8 cellular contexts compared by ENCODE assay signal in the genomic region with DNA sequence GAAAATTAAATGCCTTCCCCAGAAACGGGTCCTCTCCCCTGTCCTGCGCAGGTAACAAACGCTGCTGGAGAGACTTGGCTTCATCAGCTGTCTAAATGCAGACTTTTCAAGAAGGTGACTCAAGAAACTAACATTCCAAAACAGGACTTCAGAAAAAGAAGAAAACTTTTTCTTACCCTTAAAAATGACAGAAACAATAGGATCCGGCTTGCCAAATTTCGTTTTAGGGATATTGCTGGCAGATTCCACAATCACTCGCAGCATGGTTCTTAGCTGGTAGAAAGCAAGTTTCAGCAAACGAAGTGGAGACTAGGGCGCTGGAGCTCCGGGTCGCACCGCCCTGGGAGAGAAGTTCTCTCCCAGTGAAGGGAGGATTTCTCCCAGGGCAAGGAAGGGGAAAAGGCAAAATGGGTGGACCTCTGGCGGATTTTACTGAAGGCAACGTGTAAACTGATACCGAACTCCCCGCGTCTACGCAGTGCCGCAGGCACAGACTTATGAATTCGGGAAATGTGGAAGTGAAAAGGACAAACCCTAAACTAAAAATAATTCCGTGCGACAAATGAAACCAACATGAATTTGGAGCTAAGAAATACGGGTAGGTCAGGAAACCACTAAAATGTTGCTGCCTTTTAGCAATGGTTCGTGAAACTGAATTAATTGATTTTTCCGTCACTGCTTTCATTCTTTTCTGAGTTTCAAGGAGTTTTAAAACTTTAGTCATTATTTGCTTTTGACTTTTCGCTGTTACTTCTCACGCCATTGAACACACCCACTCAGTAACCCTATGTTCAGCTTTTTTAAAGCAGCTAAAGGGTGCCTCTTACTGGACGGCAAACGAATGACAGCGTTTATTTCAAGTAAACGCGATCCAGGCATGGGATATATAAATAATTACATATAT. TPM values are rescaled to one million over a fixed set of nuclear protein-coding genes. Genes with fewer than 3 reads are reported as not detected.
DNase-seq lines count a peak whose midpoint lies in the region; ATAC-seq and TF ChIP-seq lines count a peak whose summit lies in the region.

A gene with protein sequence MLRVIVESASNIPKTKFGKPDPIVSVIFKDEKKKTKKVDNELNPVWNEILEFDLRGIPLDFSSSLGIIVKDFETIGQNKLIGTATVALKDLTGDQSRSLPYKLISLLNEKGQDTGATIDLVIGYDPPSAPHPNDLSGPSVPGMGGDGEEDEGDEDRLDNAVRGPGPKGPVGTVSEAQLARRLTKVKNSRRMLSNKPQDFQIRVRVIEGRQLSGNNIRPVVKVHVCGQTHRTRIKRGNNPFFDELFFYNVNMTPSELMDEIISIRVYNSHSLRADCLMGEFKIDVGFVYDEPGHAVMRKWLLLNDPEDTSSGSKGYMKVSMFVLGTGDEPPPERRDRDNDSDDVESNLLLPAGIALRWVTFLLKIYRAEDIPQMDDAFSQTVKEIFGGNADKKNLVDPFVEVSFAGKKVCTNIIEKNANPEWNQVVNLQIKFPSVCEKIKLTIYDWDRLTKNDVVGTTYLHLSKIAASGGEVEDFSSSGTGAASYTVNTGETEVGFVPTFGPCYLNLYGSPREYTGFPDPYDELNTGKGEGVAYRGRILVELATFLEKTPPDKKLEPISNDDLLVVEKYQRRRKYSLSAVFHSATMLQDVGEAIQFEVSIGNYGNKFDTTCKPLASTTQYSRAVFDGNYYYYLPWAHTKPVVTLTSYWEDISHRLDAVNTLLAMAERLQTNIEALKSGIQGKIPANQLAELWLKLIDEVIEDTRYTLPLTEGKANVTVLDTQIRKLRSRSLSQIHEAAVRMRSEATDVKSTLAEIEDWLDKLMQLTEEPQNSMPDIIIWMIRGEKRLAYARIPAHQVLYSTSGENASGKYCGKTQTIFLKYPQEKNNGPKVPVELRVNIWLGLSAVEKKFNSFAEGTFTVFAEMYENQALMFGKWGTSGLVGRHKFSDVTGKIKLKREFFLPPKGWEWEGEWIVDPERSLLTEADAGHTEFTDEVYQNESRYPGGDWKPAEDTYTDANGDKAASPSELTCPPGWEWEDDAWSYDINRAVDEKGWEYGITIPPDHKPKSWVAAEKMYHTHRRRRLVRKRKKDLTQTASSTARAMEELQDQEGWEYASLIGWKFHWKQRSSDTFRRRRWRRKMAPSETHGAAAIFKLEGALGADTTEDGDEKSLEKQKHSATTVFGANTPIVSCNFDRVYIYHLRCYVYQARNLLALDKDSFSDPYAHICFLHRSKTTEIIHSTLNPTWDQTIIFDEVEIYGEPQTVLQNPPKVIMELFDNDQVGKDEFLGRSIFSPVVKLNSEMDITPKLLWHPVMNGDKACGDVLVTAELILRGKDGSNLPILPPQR (N-terminal part only) (minus strand): TSS at position 404 of the 904 bp plus-strand sequence. CDS start 140 bp downstream, at position 264.

- no peaks in the 10 kb centered on the region for H3K9me3 ChIP-seq in Caco-2
- no peaks in the 10 kb centered on the region for H3K9me3 ChIP-seq in PC-9 (ENCODE audit: insufficient read depth, low read depth)
- H3K9me3 ChIP-seq in upper lobe of left lung: no peaks in the 10 kb centered on the region

- 2 to 4% methylated on average over 31 of the region's 31 CpGs for WGBS in upper lobe of left lung, 2 donors

- H3K9me3 Mint-ChIP-seq in Caco-2 (ENCODE audit: unreplicated experiment) (no peaks in the 10 kb centered on the region), nephron progenitor cell (no peaks in the 10 kb centered on the region)
- H3K9me3 Mint-ChIP-seq in activated naive CD4-positive, alpha-beta T cell treated with anti-CD3 and anti-CD28 coated beads, Interleukin-2, amount 10 ng/mL, durations not matched to agents 7 days and 5 days: no peaks in the 10 kb centered on the region

- H3K4me3 ChIP-seq in Caco-2 (ENCODE audit: low read depth, low read length) (peak within 1 kb of the TSS; percentile 56), PC-9 (peak within 1 kb of the TSS; percentile 67), upper lobe of left lung (peak within 1 kb of the TSS; percentile 37 to 57 (median 51))

- peak in 3 of 4 donors; percentile 63 to 70 (median 64) for TF ChIP-seq POLR2A in upper lobe of left lung (IDR thresholded peaks at IDR 0.05)

- TSS peak; percentile 70 for BruUV-seq in Caco-2 (replicated peaks; lab: Mats Ljungman, UMichigan)
- BruUV-seq in PC-9 (replicated peaks; lab: Mats Ljungman, UMichigan): TSS peak; percentile 58

- H3K36me3 ChIP-seq in Caco-2 (ENCODE audit: control insufficient read depth, insufficient read depth, low read length): no peaks in the 10 kb centered on the region
- H3K36me3 ChIP-seq in PC-9 (ENCODE audit: low read depth): no peaks in the 10 kb centered on the region
- H3K36me3 ChIP-seq in upper lobe of left lung: no peaks in the 10 kb centered on the region

- H3K27ac ChIP-seq in PC-9: peak within 1 kb of the TSS; percentile 99
- peak within 1 kb of the TSS; percentile 87 to 90 (median 88) for H3K27ac ChIP-seq in upper lobe of left lung

- POLR2A ChIA-PET in Caco-2 (lab: Charles Lee): interaction anchor here (0.7 to 2.6 kb wide), 9 partner anchors 10 to 623 kb away, joined by 3 to 22 read pairs (median 4); no protein-coding TSS in a partner anchor
- POLR2A ChIA-PET in PC-9 (lab: Charles Lee; ENCODE audit: unreplicated experiment): interaction anchor here (0.6 to 1.6 kb wide), 17 partner anchors 11 to 1754 kb away, joined by 3 to 18 read pairs (median 5); partner anchors contain the start of gene CEP55

- H4K20me1 ChIP-seq in PC-9 (ENCODE audit: insufficient read depth): no peaks in the 10 kb centered on the region

- H3K4me1 ChIP-seq in Caco-2 (peaks cover 21% of the 10 kb centered on the region), PC-9 (replicated peaks; ENCODE audit: insufficient read depth) (0 out of 2 replicates have a peak, but pooled peaks cover 4% of the 10 kb centered on the region), upper lobe of left lung (peaks cover 5 to 12% (median 9%) of the 10 kb centered on the region in 4 donors)

- TF ChIP-seq EP300 in upper lobe of left lung (IDR thresholded peaks at IDR 0.05): no peak

- H3F3A ChIP-seq in PC-9 (ENCODE audit: insufficient read depth, low read depth): peaks cover 10% of the 10 kb centered on the region; the same call in 1 of the 2 replicates

- H3K4me3 Mint-ChIP-seq in Caco-2 (ENCODE audit: unreplicated experiment) (peak within 1 kb of the TSS; percentile 92), nephron progenitor cell (peak within 1 kb of the TSS; percentile 89)
- peak within 1 kb of the TSS; percentile 80 for H3K4me3 Mint-ChIP-seq in activated naive CD4-positive, alpha-beta T cell treated with anti-CD3 and anti-CD28 coated beads, Interleukin-2, amount 10 ng/mL, durations not matched to agents 7 days and 5 days

- CTCF ChIA-PET in Caco-2 (lab: Charles Lee) (interaction anchor here (0.6 to 4.3 kb wide), 32 partner anchors 7 to 470 kb away, joined by 3 to 112 read pairs (median 5); partner anchors contain the start of gene CEP55), PC-9 (lab: Charles Lee) (interaction anchor here (0.5 to 2.5 kb wide), 11 partner anchors 11 to 613 kb away, joined by 3 to 20 read pairs (median 3); no protein-coding TSS in a partner anchor)
- CTCF ChIA-PET in activated naive CD4-positive, alpha-beta T cell treated with anti-CD3 and anti-CD28 coated beads, Interleukin-2, amount 10 ng/mL, durations not matched to agents 7 days and 5 days (lab: Charles Lee): interaction anchor here (0.6 to 16.8 kb wide), 27 partner anchors 9 to 518 kb away, joined by 3 to 533 read pairs (median 4); partner anchors contain the start of genes CEP55 and CYP26A1

- H3K36me3 Mint-ChIP-seq in Caco-2 (ENCODE audit: insufficient read depth, unreplicated experiment) (peaks cover 48% of the 10 kb centered on the region), nephron progenitor cell (ENCODE audit: low read depth) (no peaks in the 10 kb centered on the region)
- no peaks in the 10 kb centered on the region for H3K36me3 Mint-ChIP-seq in activated naive CD4-positive, alpha-beta T cell treated with anti-CD3 and anti-CD28 coated beads, Interleukin-2, amount 10 ng/mL, durations not matched to agents 7 days and 5 days

- peak; percentile 71 for TF ChIP-seq CTCF in Caco-2 (IDR thresholded peaks at IDR 0.05; ENCODE audit: insufficient read depth in 1 of 2, low read depth in 1 of 2, low read length in 1 of 2, severe bottlenecking in 1 of 2, unreplicated experiment in 1 of 2)
- peak; percentile 43; the same call in 1 of the 2 replicates for TF ChIP-seq CTCF in PC-9 (conservative IDR thresholded peaks at IDR 0.05)
- TF ChIP-seq CTCF in nephron progenitor cell (IDR thresholded peaks at IDR 0.05): peak; percentile 63
- peak; percentile 17 to 73 (median 59) for TF ChIP-seq CTCF in upper lobe of left lung (IDR thresholded peaks at IDR 0.05)

- peaks cover 23% of the 10 kb centered on the region for H3K4me1 Mint-ChIP-seq in Caco-2 (ENCODE audit: low read depth, unreplicated experiment)
- H3K4me1 Mint-ChIP-seq in activated naive CD4-positive, alpha-beta T cell treated with anti-CD3 and anti-CD28 coated beads, Interleukin-2, amount 10 ng/mL, durations not matched to agents 7 days and 5 days: peaks cover 14% of the 10 kb centered on the region
- H3K4me1 Mint-ChIP-seq in nephron progenitor cell: peaks cover 26% of the 10 kb centered on the region

- peak within 1 kb of the TSS; percentile 79 for H3K4me2 ChIP-seq in PC-9

- no peaks in the 10 kb centered on the region for H3K27me3 ChIP-seq in Caco-2 (replicated peaks; ENCODE audit: control insufficient read depth, insufficient read depth, low read length)
- H3K27me3 ChIP-seq in PC-9 (ENCODE audit: insufficient read depth, low read depth): no peaks in the 10 kb centered on the region
- H3K27me3 ChIP-seq in upper lobe of left lung: no peaks in the 10 kb centered on the region

- peak; percentile 76 to 78 for DNase-seq in Caco-2
- peak; percentile 85 for DNase-seq in HS-5 (ENCODE audit: low read depth)
- peak; percentile 56 to 75 for DNase-seq in PC-9
- DNase-seq in activated naive CD4-positive, alpha-beta T cell treated with anti-CD3 and anti-CD28 coated beads, Interleukin-2, amount 10 ng/mL, durations not matched to agents 7 days and 5 days: peak; percentile 68
- peak; percentile 92 for DNase-seq in foreskin melanocyte
- DNase-seq in nephron progenitor cell: peak; percentile 53
- peak; percentile 70 to 77 for DNase-seq in upper lobe of left lung

- H3K9me2 ChIP-seq in PC-9 (ENCODE audit: insufficient read depth): no peaks in the 10 kb centered on the region

- peak; percentile 66 for ATAC-seq in GM19452 (IDR thresholded peaks at IDR 0.05; ENCODE audit: unreplicated experiment)
- ATAC-seq in upper lobe of left lung (ENCODE audit: low FRiP score in 2 of 2): peak; percentile 90 to 93

- H3K27ac Mint-ChIP-seq in Caco-2 (ENCODE audit: unreplicated experiment) (peak within 1 kb of the TSS; percentile 94), nephron progenitor cell (peak within 1 kb of the TSS; percentile 9)
- H3K27ac Mint-ChIP-seq in activated naive CD4-positive, alpha-beta T cell treated with anti-CD3 and anti-CD28 coated beads, Interleukin-2, amount 10 ng/mL, durations not matched to agents 7 days and 5 days: no peak within 1 kb of the TSS

- H3K27me3 Mint-ChIP-seq in Caco-2 (ENCODE audit: insufficient read depth, unreplicated experiment) (no peaks in the 10 kb centered on the region), nephron progenitor cell (ENCODE audit: low read depth, poor library complexity) (peaks cover 8% of the 10 kb centered on the region)
- peaks cover 23% of the 10 kb centered on the region for H3K27me3 Mint-ChIP-seq in activated naive CD4-positive, alpha-beta T cell treated with anti-CD3 and anti-CD28 coated beads, Interleukin-2, amount 10 ng/mL, durations not matched to agents 7 days and 5 days

- peaks cover 47% of the 10 kb centered on the region for H3K79me2 ChIP-seq in PC-9 (ENCODE audit: low read depth)

- H2AFZ ChIP-seq in PC-9: no peak within 1 kb of the TSS

- intact Hi-C loops in Caco-2 (cut with micrococcal nuclease; ENCODE audit: unreplicated experiment): loop anchor here (1.0 kb wide), 5 partner anchors 23 to 106 kb away; no protein-coding TSS in a partner anchor
- intact Hi-C loops in PC-9 (cut with micrococcal nuclease; ENCODE audit: unreplicated experiment): loop anchor here (1.0 to 2.0 kb wide), 6 partner anchors 16 to 106 kb away; no protein-coding TSS in a partner anchor

RNA-seq across cellular contexts. Expression of the gene that starts here (rescaled TPM):
- total RNA-seq in Caco-2 (2022): 148 and 176 TPM in 2 replicates
- total RNA-seq in PC-9 (2021): 255 and 274 TPM in 2 replicates
- total RNA-seq in upper lobe of left lung: 100 to 1,000 TPM in 4 of 6 donors, 10 to 100 TPM in 2; 83.9 to 168 (median 129) TPM

Comparison
In these comparisons a context has a peak if more than half of its experiments do, and no peak if none do; other contexts are left out.
1. Peak in every context shown above with its lines: DNase-seq, ATAC-seq, H3K4me3 ChIP-seq and H3K27ac ChIP-seq.